ENCODE assay signal across 20 cellular contexts in the genomic region with DNA sequence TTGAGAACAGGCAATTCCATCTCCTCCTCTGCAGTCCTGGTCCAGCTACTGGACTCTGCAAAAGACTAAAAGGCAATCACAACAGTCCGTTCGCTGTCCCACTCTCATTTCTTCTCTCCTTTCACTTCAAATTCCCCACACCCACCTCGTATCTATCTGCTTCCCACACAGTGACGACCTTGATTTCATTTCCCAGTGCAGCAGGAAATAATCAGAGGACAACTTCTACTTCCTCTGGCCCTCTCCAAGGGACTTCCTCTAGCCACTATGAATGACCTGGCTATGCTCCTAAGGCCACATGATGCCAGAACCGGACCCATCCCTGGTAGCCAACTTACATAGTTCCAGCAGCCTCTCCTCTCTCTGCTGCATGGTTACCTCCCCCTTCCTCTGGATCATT. TPM values are rescaled to one million over a fixed set of nuclear protein-coding genes. Genes with fewer than 3 reads are reported as not detected.
DNase-seq lines count a peak whose midpoint lies in the region; ATAC-seq and TF ChIP-seq lines count a peak whose summit lies in the region.
"Had no signal": no experiment of that assay in that cellular context is flagged by ENCODE, and none has a peak within 500 bp of the region (broad histone marks: within the 10 kb centered on the region; RNA-seq: fewer than 3 reads in every experiment).

No MANE protein-coding gene starts in this region.

- in situ Hi-C loops in KBM-7 (cut with MboI; ENCODE audit: low pct_unique_long_range_greater_than_20kb, low sequenced_read_pairs) = no loop called here

- H3K4me1 ChIP-seq in testis (no peaks in the 10 kb centered on the region), neural progenitor cell (no peaks in the 10 kb centered on the region)

- peaks cover 10% of the 10 kb centered on the region for H4K20me1 ChIP-seq in neural progenitor cell (ENCODE audit: low read depth)

- peaks cover 8% of the 10 kb centered on the region for H3K79me2 ChIP-seq in neural progenitor cell (ENCODE audit: low read depth)

- H3K27me3 Mint-ChIP-seq in T-helper 2 cell treated with Interferon-gamma antibody and Interleukin-4, amounts not matched to agents 5 μg/mL and 100 μg/mL, for 36 hours (ENCODE audit: low read depth) = no peaks in the 10 kb centered on the region
- H3K27me3 Mint-ChIP-seq in IgD-negative memory B cell (no peaks in the 10 kb centered on the region), chondrocyte (ENCODE audit: low read depth) (no peaks in the 10 kb centered on the region), memory B cell (no peaks in the 10 kb centered on the region), neural progenitor cell (ENCODE audit: insufficient read depth, low read depth) (no peaks in the 10 kb centered on the region)

- peaks cover 56% of the 10 kb centered on the region for H3K36me3 Mint-ChIP-seq in T-helper 2 cell treated with Interferon-gamma antibody and Interleukin-4, amounts not matched to agents 5 μg/mL and 100 μg/mL, for 36 hours (ENCODE audit: low read depth)
- peaks cover 4% of the 10 kb centered on the region for H3K36me3 Mint-ChIP-seq in IgD-negative memory B cell
- H3K36me3 Mint-ChIP-seq in chondrocyte (ENCODE audit: low read depth) = peaks cover 25% of the 10 kb centered on the region
- peaks cover 31% of the 10 kb centered on the region for H3K36me3 Mint-ChIP-seq in memory B cell
- peaks cover 24% of the 10 kb centered on the region for H3K36me3 Mint-ChIP-seq in neural progenitor cell

- no peak for ATAC-seq in memory B cell (ENCODE audit: low read depth)

- H3F3A ChIP-seq in neural progenitor cell (ENCODE audit: low read depth) = peaks cover 3% of the 10 kb centered on the region

- H3K9me3 ChIP-seq in testis = no peaks in the 10 kb centered on the region
- no peaks in the 10 kb centered on the region for H3K9me3 ChIP-seq in neural progenitor cell (ENCODE audit: low read depth)

- H3K4me2 ChIP-seq in neural progenitor cell = no peak overlapping the region

- TF ChIP-seq CTCF in chondrocyte (IDR thresholded peaks at IDR 0.05) = no peak
- no peak for TF ChIP-seq CTCF in testis (IDR thresholded peaks at IDR 0.05)
- TF ChIP-seq CTCF in neural progenitor cell (IDR thresholded peaks at IDR 0.05) = no peak

- H3K4me1 Mint-ChIP-seq in T-helper 2 cell treated with Interferon-gamma antibody and Interleukin-4, amounts not matched to agents 5 μg/mL and 100 μg/mL, for 36 hours (ENCODE audit: low read depth) = peaks cover 26% of the 10 kb centered on the region
- H3K4me1 Mint-ChIP-seq in IgD-negative memory B cell (peaks cover 9 to 26% (median 20%) of the 10 kb centered on the region in 3 donors), chondrocyte (ENCODE audit: low read depth) (peaks cover 18% of the 10 kb centered on the region), memory B cell (peaks cover 18% of the 10 kb centered on the region), neural progenitor cell (no peaks in the 10 kb centered on the region)

- H3K4me3 ChIP-seq in testis = no peak overlapping the region
- H3K4me3 ChIP-seq in neural progenitor cell = no peak overlapping the region

- no peaks in the 10 kb centered on the region for H3K27me3 ChIP-seq in testis
- no peaks in the 10 kb centered on the region for H3K27me3 ChIP-seq in neural progenitor cell

- WGBS in testis, 2 donors = 49 to 53% methylated on average over 5 of the region's 5 CpGs

- no peaks in the 10 kb centered on the region for H3K9me3 Mint-ChIP-seq in T-helper 2 cell treated with Interferon-gamma antibody and Interleukin-4, amounts not matched to agents 5 μg/mL and 100 μg/mL, for 36 hours
- H3K9me3 Mint-ChIP-seq in IgD-negative memory B cell = no peaks in the 10 kb centered on the region
- H3K9me3 Mint-ChIP-seq in chondrocyte (ENCODE audit: low read depth) = no peaks in the 10 kb centered on the region
- H3K9me3 Mint-ChIP-seq in memory B cell = no peaks in the 10 kb centered on the region
- no peaks in the 10 kb centered on the region for H3K9me3 Mint-ChIP-seq in neural progenitor cell

- no peak for DNase-seq in T-helper 2 cell treated with Interferon-gamma antibody and Interleukin-4, amounts not matched to agents 5 μg/mL and 100 μg/mL, for 36 hours (ENCODE audit: low spot score)
- DNase-seq in T-helper 2 cell = no peak
- no peak for DNase-seq in chondrocyte (ENCODE audit: low spot score)
- DNase-seq in memory B cell (ENCODE audit: low spot score in 2 of 2) = no peak
- DNase-seq in KBM-7 = no peak
- no peak for DNase-seq in testis
- DNase-seq in neural progenitor cell (ENCODE audit: low spot score) = no peak
- DNase-seq: 8988T; activated CD4-positive, alpha-beta T cell treated with anti-CD3 and anti-CD28 coated beads for 48 hours; COR-L47; erythroblast; KG1; NCI-H1092 treated with DMSO at 0.1 percent for 48 hours; NCI-H2171 treated with DMSO at 0.1 percent for 48 hours had no signal

- no peak overlapping the region for H3K9ac ChIP-seq in neural progenitor cell

- intact Hi-C loops in testis (cut with DNase I; ENCODE audit: low total_unique reads) = no loop called here

- no peak overlapping the region for H3K27ac ChIP-seq in testis
- no peak overlapping the region for H3K27ac ChIP-seq in neural progenitor cell

- H3K36me3 ChIP-seq in testis (ENCODE audit: low read depth, missing control alignments) = no peaks in the 10 kb centered on the region
- H3K36me3 ChIP-seq in neural progenitor cell = peaks cover 8% of the 10 kb centered on the region

- H3K4me3 Mint-ChIP-seq in T-helper 2 cell treated with Interferon-gamma antibody and Interleukin-4, amounts not matched to agents 5 μg/mL and 100 μg/mL, for 36 hours = peak overlapping the region; percentile 46
- peak overlapping the region in 2 of 4 donors; percentile 22 to 82 for H3K4me3 Mint-ChIP-seq in IgD-negative memory B cell
- no peak overlapping the region for H3K4me3 Mint-ChIP-seq in chondrocyte (ENCODE audit: unreplicated experiment)
- peak overlapping the region; percentile 37 for H3K4me3 Mint-ChIP-seq in memory B cell
- no peak overlapping the region for H3K4me3 Mint-ChIP-seq in neural progenitor cell

- H2AFZ ChIP-seq in neural progenitor cell (replicated peaks) = no peak overlapping the region

- peak overlapping the region; percentile 83 for H3K27ac Mint-ChIP-seq in T-helper 2 cell treated with Interferon-gamma antibody and Interleukin-4, amounts not matched to agents 5 μg/mL and 100 μg/mL, for 36 hours
- H3K27ac Mint-ChIP-seq in IgD-negative memory B cell (peak overlapping the region in 2 of 3 donors; percentile 25 to 84), chondrocyte (ENCODE audit: unreplicated experiment) (peak overlapping the region; percentile 13), memory B cell (peak overlapping the region; percentile 8), neural progenitor cell (no peak overlapping the region)

- no peak for TF ChIP-seq POLR2A in testis (IDR thresholded peaks at IDR 0.05)

RNA-seq across cellular contexts. Expression of a gene that starts 8.0 kb away (rescaled TPM):
- polyA plus RNA-seq in IgD-negative memory B cell = 18.1 TPM
- total RNA-seq in chondrocyte = 24.0 to 32.3 TPM (median 27.0 TPM) in 3 replicates
- total RNA-seq in testis = 10 to 100 TPM; 29.0 to 34.6 TPM
- polyA plus RNA-seq in testis (ENCODE audit: insufficient read depth, low read depth, low replicate concordance) = 11.4 TPM
- 28.1 and 48.0 TPM in 2 replicates for total RNA-seq in neural progenitor cell (ENCODE audit: low replicate concordance)

RNA-seq across cellular contexts. Expression of a gene that starts 8.8 kb away (rescaled TPM):
- polyA plus RNA-seq in IgD-negative memory B cell = not detected
- total RNA-seq in chondrocyte = not detected in 3 replicates
- 1 to 10 TPM; 5.3 to 5.6 TPM for total RNA-seq in testis
- 5.1 TPM for polyA plus RNA-seq in testis (ENCODE audit: insufficient read depth, low read depth, low replicate concordance)
- not detected in 2 replicates for total RNA-seq in neural progenitor cell (ENCODE audit: low replicate concordance)
- total RNA-seq: kidney epithelial cell; pulmonary artery endothelial cell; RPMI7951; T-helper 2 cell treated with Interferon-gamma antibody and Interleukin-4, amounts not matched to agents 100 ng/mL and 5 ng/mL, for 36 hours had no signal
- polyA plus RNA-seq: thymus had no signal

RNA-seq across cellular contexts. Expression of a gene that starts 33.5 kb away (rescaled TPM):
- polyA plus RNA-seq in IgD-negative memory B cell (21.4 TPM), testis (ENCODE audit: insufficient read depth, low read depth, low replicate concordance) (80.7 TPM)
- total RNA-seq in chondrocyte (19.9 to 27.4 TPM (median 23.7 TPM) in 3 replicates), testis (10 to 100 TPM; 58.9 to 70.7 TPM), neural progenitor cell (ENCODE audit: low replicate concordance) (18.3 and 28.3 TPM in 2 replicates)

RNA-seq across cellular contexts. Expression of a gene that starts 54.9 kb away (rescaled TPM):
- polyA plus RNA-seq in IgD-negative memory B cell = not detected
- total RNA-seq in chondrocyte = 32.4 to 50.5 TPM (median 33.6 TPM) in 3 replicates
- total RNA-seq in testis = 10 to 100 TPM; 13.7 to 16.4 TPM
- 8.1 TPM for polyA plus RNA-seq in testis (ENCODE audit: insufficient read depth, low read depth, low replicate concordance)
- total RNA-seq in neural progenitor cell (ENCODE audit: low replicate concordance) = 7.4 and 25.9 TPM in 2 replicates

RNA-seq across cellular contexts. Expression of a gene that starts 56.3 kb away (rescaled TPM):
- polyA plus RNA-seq in IgD-negative memory B cell = 12.1 TPM
- total RNA-seq in chondrocyte = 34.3 to 39.6 TPM (median 38.3 TPM) in 3 replicates
- total RNA-seq in testis = 10 to 100 TPM; 71.7 to 84.6 TPM
- 31.1 TPM for polyA plus RNA-seq in testis (ENCODE audit: insufficient read depth, low read depth, low replicate concordance)
- 4.8 and 7.2 TPM in 2 replicates for total RNA-seq in neural progenitor cell (ENCODE audit: low replicate concordance)

Comparison
In these comparisons a context has a peak if more than half of its experiments do, and no peak if none do; other contexts are left out.
1. H3K4me3 Mint-ChIP-seq: peak in T-helper 2 cell treated with Interferon-gamma antibody and Interleukin-4, amounts not matched to agents 5 μg/mL and 100 μg/mL, for 36 hours (single experiment) and memory B cell (single experiment); none in chondrocyte (single experiment) and neural progenitor cell (single experiment).